1 cellular context compared by ENCODE assay signal in genomic region chr12:5073838-5074237, GRCh38.
TF ChIP-seq lines count a peak whose summit lies in the region.

No MANE protein-coding gene starts in this region.

TF ChIP-seq in HCT116, 20 proteins besides CTCF, POLR2A, EP300 and RAD21 (continued from another document):
- TF ChIP-seq ZBTB33 (IDR thresholded peaks at IDR 0.05; ENCODE audit: extremely low read depth, insufficient replicate concordance, low read length) (no peak), SP1 (IDR thresholded peaks at IDR 0.05; ENCODE audit: low read depth) (no peak), SIN3A (IDR thresholded peaks at IDR 0.05; ENCODE audit: low read depth) (no peak), CEBPB (IDR thresholded peaks at IDR 0.05; ENCODE audit: low read depth) (no peak), POLR2AphosphoS5 (IDR thresholded peaks at IDR 0.05; ENCODE audit: low read depth, low read length) (no peak), ATF3 (IDR thresholded peaks at IDR 0.05) (no peak), EZH2phosphoT487 (IDR thresholded peaks at IDR 0.05; ENCODE audit: borderline replicate concordance) (no peak), EGR1 (IDR thresholded peaks at IDR 0.05; ENCODE audit: low read depth) (no peak), FOSL1 (IDR thresholded peaks at IDR 0.05; ENCODE audit: low read depth) (no peak), MAX (IDR thresholded peaks at IDR 0.05) (no peak), ZFX (IDR thresholded peaks at IDR 0.05) (no peak), ZNF274 (IDR thresholded peaks at IDR 0.05; ENCODE audit: low read depth, low read length) (no peak)
